ENCODE assay signal across 1 cellular context in the genomic region with DNA sequence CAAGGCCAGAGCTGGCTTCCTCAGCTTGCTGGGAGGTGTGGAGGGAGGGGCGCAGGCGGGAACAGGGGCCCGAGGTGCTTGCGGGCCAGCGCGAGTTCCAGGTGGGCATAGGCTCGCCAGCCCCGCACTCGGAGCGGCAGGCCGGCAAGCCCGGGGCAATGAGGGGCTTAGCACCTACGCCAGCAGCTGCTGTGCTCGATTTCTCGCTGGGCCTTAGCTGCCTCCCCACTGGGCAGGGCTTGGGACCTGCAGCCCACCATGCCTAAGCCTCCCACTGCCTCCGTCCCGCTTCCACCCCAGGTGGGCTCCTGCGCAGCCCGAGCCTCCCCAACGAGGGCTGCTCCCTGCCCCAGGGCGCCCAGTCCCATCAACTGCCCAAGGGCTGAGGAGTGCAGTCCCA.
TF ChIP-seq lines count a peak whose summit lies in the region.

No MANE protein-coding gene starts in this region.

TF ChIP-seq in K562, 482 proteins besides CTCF, POLR2A, EP300 and RAD21:
- no peak for TF ChIP-seq CHAMP1 (IDR thresholded peaks at IDR 0.05)
- no peak for TF ChIP-seq ZNF75A (CRISPR knock-in tag; IDR thresholded peaks at IDR 0.05)
- TF ChIP-seq GMEB1 (CRISPR knock-in tag; IDR thresholded peaks at IDR 0.05) = no peak
- no peak for TF ChIP-seq MXI1 (IDR thresholded peaks at IDR 0.05; ENCODE audit: low read depth, low read length)
- no peak for TF ChIP-seq ASH1L (IDR thresholded peaks at IDR 0.05; ENCODE audit: borderline replicate concordance, low read depth, partially characterized antibody)
- no peak for TF ChIP-seq NONO (IDR thresholded peaks at IDR 0.05; ENCODE audit: low read depth in 2 of 2, low read length in 1 of 2)
- no peak for TF ChIP-seq ZNF444 (CRISPR knock-in tag; IDR thresholded peaks at IDR 0.05)
- no peak for TF ChIP-seq ZNF778 (CRISPR knock-in tag; IDR thresholded peaks at IDR 0.05)
- TF ChIP-seq, protein P1, sequence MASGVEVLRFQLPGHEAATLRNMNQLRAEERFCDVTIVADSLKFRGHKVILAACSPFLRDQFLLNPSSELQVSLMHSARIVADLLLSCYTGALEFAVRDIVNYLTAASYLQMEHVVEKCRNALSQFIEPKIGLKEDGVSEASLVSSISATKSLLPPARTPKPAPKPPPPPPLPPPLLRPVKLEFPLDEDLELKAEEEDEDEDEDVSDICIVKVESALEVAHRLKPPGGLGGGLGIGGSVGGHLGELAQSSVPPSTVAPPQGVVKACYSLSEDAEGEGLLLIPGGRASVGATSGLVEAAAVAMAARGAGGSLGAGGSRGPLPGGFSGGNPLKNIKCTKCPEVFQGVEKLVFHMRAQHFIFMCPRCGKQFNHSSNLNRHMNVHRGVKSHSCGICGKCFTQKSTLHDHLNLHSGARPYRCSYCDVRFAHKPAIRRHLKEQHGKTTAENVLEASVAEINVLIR (CRISPR knock-in tag; IDR thresholded peaks at IDR 0.05) = no peak
